ENCODE assay signal across 8 cellular contexts in the genomic region with DNA sequence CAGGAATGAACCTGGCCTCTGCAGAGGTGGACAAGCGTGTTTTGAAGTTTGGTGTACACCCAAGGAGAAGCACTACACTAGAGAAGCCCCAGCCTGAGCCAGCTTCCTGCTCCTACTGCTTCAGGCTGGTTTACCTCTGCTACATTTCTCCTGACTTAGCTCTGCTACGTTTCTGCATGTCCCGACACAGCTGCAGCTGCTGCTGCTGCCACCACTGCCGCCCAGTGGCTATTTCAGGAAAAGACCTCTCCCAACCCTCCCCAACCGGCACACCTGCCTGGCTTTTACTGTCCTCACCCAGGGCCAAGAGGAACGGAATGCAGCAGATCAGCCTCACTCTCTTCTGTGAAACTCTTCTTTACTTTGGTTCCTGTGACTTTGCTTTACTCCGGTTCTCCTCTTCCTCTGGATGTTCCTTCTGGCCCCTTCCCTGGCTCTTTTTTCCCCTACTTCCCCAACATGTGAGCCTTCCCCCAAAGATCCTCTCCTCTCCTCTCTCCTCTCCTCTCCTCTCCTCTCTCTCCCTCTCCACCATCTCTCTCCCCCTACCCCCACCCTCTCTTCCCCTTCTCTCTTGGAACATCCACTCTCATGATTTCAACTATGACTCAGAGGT. TPM values are rescaled to one million over a fixed set of nuclear protein-coding genes. Genes with fewer than 3 reads are reported as not detected.
DNase-seq lines count a peak whose midpoint lies in the region; ATAC-seq and TF ChIP-seq lines count a peak whose summit lies in the region.

No MANE protein-coding gene starts in this region.

- ATAC-seq in aorta (ENCODE audit: low FRiP score) = peak; percentile 52
- ATAC-seq in natural killer cell treated with Interleukin-12 subunit alpha and Interleukin-12 subunit beta and Interleukin-15 and Interleukin-18, amount 100 ng/mL, for 72 hours = no peak

- H3K27ac ChIP-seq in liver (ENCODE audit: low read depth in 1 of 2, low read length in 2 of 2) (no peak overlapping the region), aorta (ENCODE audit: low read depth in 1 of 2, low read length in 2 of 2) (no peak overlapping the region)

- H3K4me1 ChIP-seq in liver (ENCODE audit: control insufficient read depth in 4 of 4, insufficient read depth in 4 of 4, low read length in 3 of 4) (no peaks in the 10 kb centered on the region), aorta (ENCODE audit: control insufficient read depth in 1 of 2, insufficient read depth in 2 of 2, low read length in 2 of 2) (no peaks in the 10 kb centered on the region)

- H3K27ac Mint-ChIP-seq in MCF 10A (ENCODE audit: low read depth, unreplicated experiment) = no peak overlapping the region
- H3K27ac Mint-ChIP-seq in natural killer cell treated with Interleukin-12 subunit alpha and Interleukin-12 subunit beta and Interleukin-15 and Interleukin-18, amount 100 ng/mL, for 72 hours = no peak overlapping the region

- H3K36me3 Mint-ChIP-seq in MCF 10A (ENCODE audit: insufficient read depth, unreplicated experiment) = no peaks in the 10 kb centered on the region
- H3K36me3 Mint-ChIP-seq in natural killer cell treated with Interleukin-12 subunit alpha and Interleukin-12 subunit beta and Interleukin-15 and Interleukin-18, amount 100 ng/mL, for 72 hours = no peaks in the 10 kb centered on the region

- TF ChIP-seq CTCF in GM12872 (IDR thresholded peaks at IDR 0.05; ENCODE audit: insufficient read depth, low read depth, low read length) (peak; percentile 65), MCF 10A (IDR thresholded peaks at IDR 0.05; ENCODE audit: unreplicated experiment) (peak; percentile 61), liver (IDR thresholded peaks at IDR 0.05; ENCODE audit: low read depth, low read length, missing input control) (peak; percentile 46)

- CTCF ChIA-PET in MCF 10A (lab: Yijun Ruan, JAX) = interaction anchor here (0.6 to 2.8 kb wide), 15 partner anchors 9 to 775 kb away, joined by 3 to 15 read pairs (median 3); partner anchors contain the start of gene PDZD11

- H3K4me3 ChIP-seq in liver (ENCODE audit: low read depth in 1 of 3, low read length in 3 of 3) (no peak overlapping the region), aorta (ENCODE audit: low read length in 2 of 2) (no peak overlapping the region)

- peaks cover 13% of the 10 kb centered on the region for H3K27me3 Mint-ChIP-seq in MCF 10A (ENCODE audit: insufficient read depth, unreplicated experiment)
- peaks cover 0 to 11% of the 10 kb centered on the region in 2 donors for H3K27me3 Mint-ChIP-seq in natural killer cell treated with Interleukin-12 subunit alpha and Interleukin-12 subunit beta and Interleukin-15 and Interleukin-18, amount 100 ng/mL, for 72 hours

- intact Hi-C loops in MCF 10A (cut with micrococcal nuclease) = loop anchor here (1.0 to 10.0 kb wide), 3 partner anchors 66 to 768 kb away; partner anchors contain the start of gene IGBP1
- intact Hi-C loops in aorta (cut with DNase I) = loop anchor here in 1 of 2 donors (5.0 kb wide), 1 partner anchor 56 kb away; no protein-coding TSS in a partner anchor

- no peak overlapping the region for H3K4me3 Mint-ChIP-seq in MCF 10A (ENCODE audit: unreplicated experiment)
- no peak overlapping the region for H3K4me3 Mint-ChIP-seq in natural killer cell treated with Interleukin-12 subunit alpha and Interleukin-12 subunit beta and Interleukin-15 and Interleukin-18, amount 100 ng/mL, for 72 hours

- WGBS in liver = 32% methylated on average over 7 of the region's 7 CpGs
- 7 to 15% methylated on average over 7 of the region's 7 CpGs for WGBS in aorta, 2 donors

- H3K9ac ChIP-seq in liver (ENCODE audit: low read depth in 1 of 2, low read length in 2 of 2) = no peak overlapping the region

- H3K36me3 ChIP-seq in liver (ENCODE audit: control insufficient read depth in 4 of 4, insufficient read depth in 3 of 4, low read depth in 1 of 4, low read length in 3 of 4) = no peaks in the 10 kb centered on the region
- H3K36me3 ChIP-seq in aorta (ENCODE audit: control insufficient read depth in 1 of 2, insufficient read depth in 2 of 2, low read length in 1 of 2) = no peaks in the 10 kb centered on the region

- POLR2A ChIA-PET in MCF 10A (lab: Yijun Ruan, JAX) = interaction anchor here (1.4 kb wide), 1 partner anchor 130 kb away, joined by 3 read pairs; the partner anchor contains the start of gene IGBP1

- peak; percentile 59 to 78 for TF ChIP-seq RAD21 in liver (IDR thresholded peaks at IDR 0.05)

- no peaks in the 10 kb centered on the region for H3K9me3 Mint-ChIP-seq in MCF 10A (ENCODE audit: unreplicated experiment)
- no peaks in the 10 kb centered on the region for H3K9me3 Mint-ChIP-seq in natural killer cell treated with Interleukin-12 subunit alpha and Interleukin-12 subunit beta and Interleukin-15 and Interleukin-18, amount 100 ng/mL, for 72 hours

- H3K27me3 ChIP-seq in liver (ENCODE audit: control insufficient read depth in 4 of 4, insufficient read depth in 4 of 4, low read length in 3 of 4) (no peaks in the 10 kb centered on the region), aorta (ENCODE audit: control insufficient read depth in 1 of 2, insufficient read depth in 2 of 2, low read length in 1 of 2) (no peaks in the 10 kb centered on the region)

- no peaks in the 10 kb centered on the region for H3K9me3 ChIP-seq in liver (ENCODE audit: control insufficient read depth in 4 of 4, low read length in 3 of 4)
- H3K9me3 ChIP-seq in aorta (ENCODE audit: control insufficient read depth, low read length) = no peaks in the 10 kb centered on the region

- H3K4me1 Mint-ChIP-seq in MCF 10A (ENCODE audit: insufficient read depth, unreplicated experiment) = no peaks in the 10 kb centered on the region
- H3K4me1 Mint-ChIP-seq in natural killer cell treated with Interleukin-12 subunit alpha and Interleukin-12 subunit beta and Interleukin-15 and Interleukin-18, amount 100 ng/mL, for 72 hours (ENCODE audit: low read depth in 2 of 2) = no peaks in the 10 kb centered on the region

- no TSS peak for BruUV-seq in MCF 10A (replicated peaks; lab: Mats Ljungman, UMichigan)

- DNase-seq in A172 (ENCODE audit: low spot score) (peak; percentile 36), HUDEP-2 (lab: John Stamatoyannopoulos, UW; ENCODE audit: unreplicated experiment in 76 of 76) (peak in 46 of 76 experiments; percentile 0 to 48 (median 10)), MCF 10A (ENCODE audit: unreplicated experiment) (peak; percentile 49), aorta (peak in 1 of 2 donors; percentile 74)
- DNase-seq in natural killer cell treated with Interleukin-12 subunit alpha and Interleukin-12 subunit beta and Interleukin-15 and Interleukin-18, amount 100 ng/mL, for 72 hours (ENCODE audit: low spot score) = no peak

TF ChIP-seq in PFSK-1, 5 proteins besides CTCF, POLR2A, EP300 and RAD21 (continues in another document):
- TF ChIP-seq FOXP2 (optimal IDR thresholded peaks at IDR 0.05; ENCODE audit: borderline replicate concordance, extremely low read depth, extremely low read length, insufficient read depth) = no peak

TF ChIP-seq in liver, 16 proteins besides CTCF, POLR2A, EP300 and RAD21 (continues in another document):
- no peak for TF ChIP-seq HNF4G (IDR thresholded peaks at IDR 0.05)

RNA-seq across cellular contexts. Expression of gene P2RY4, which starts 3.1 kb away (rescaled TPM):
- total RNA-seq in A172 (2014; rRNA removed; shearing (Covaris generic)) = not detected in 2 replicates
- not detected for polyA plus RNA-seq in PFSK-1 (2012; ENCODE audit: insufficient read length, low read depth)
- total RNA-seq in MCF 10A (2022) (0.20 TPM in 1 of 2 replicates, not detected in the other), liver (under 1 TPM; 0.08 to 0.28 TPM), aorta (1 to 10 TPM in 1 of 2 donors, under 1 TPM in 1; 0.91 to 1.2 TPM)
- polyA plus RNA-seq in liver (not detected), aorta (not detected)
- total RNA-seq in natural killer cell treated with Interleukin-12 subunit alpha and Interleukin-12 subunit beta and Interleukin-15 and Interleukin-18, amount 100 ng/mL, for 72 hours = under 1 TPM; 0.36 to 0.40 TPM

RNA-seq across cellular contexts. Expression of gene ARR3, which starts 5.1 kb away (rescaled TPM):
- total RNA-seq in A172 (2014; rRNA removed; shearing (Covaris generic)) = not detected in 2 replicates
- not detected for polyA plus RNA-seq in PFSK-1 (2012; ENCODE audit: insufficient read length, low read depth)
- not detected in 2 replicates for total RNA-seq in MCF 10A (2022)
- total RNA-seq in liver = not detected
- not detected for polyA plus RNA-seq in liver
- not detected for total RNA-seq in aorta
- polyA plus RNA-seq in aorta = not detected
- total RNA-seq in natural killer cell treated with Interleukin-12 subunit alpha and Interleukin-12 subunit beta and Interleukin-15 and Interleukin-18, amount 100 ng/mL, for 72 hours = not detected

RNA-seq across cellular contexts. Expression of gene RAB41, which starts 18.9 kb away (rescaled TPM):
- not detected in 2 replicates for total RNA-seq in A172 (2014; rRNA removed; shearing (Covaris generic))
- not detected for polyA plus RNA-seq in PFSK-1 (2012; ENCODE audit: insufficient read length, low read depth)
- not detected in 2 replicates for total RNA-seq in MCF 10A (2022)
- not detected for total RNA-seq in liver
- polyA plus RNA-seq in liver = not detected
- total RNA-seq in aorta = not detected
- polyA plus RNA-seq in aorta = not detected
- not detected for total RNA-seq in natural killer cell treated with Interleukin-12 subunit alpha and Interleukin-12 subunit beta and Interleukin-15 and Interleukin-18, amount 100 ng/mL, for 72 hours

RNA-seq across cellular contexts. Expression of gene PDZD11, which starts 26.7 kb away (rescaled TPM):
- 105 and 113 TPM in 2 replicates for total RNA-seq in A172 (2014; rRNA removed; shearing (Covaris generic))
- 34.5 TPM for polyA plus RNA-seq in PFSK-1 (2012; ENCODE audit: insufficient read length, low read depth)
- total RNA-seq in MCF 10A (2022) (51.9 and 57.2 TPM in 2 replicates), liver (10 to 100 TPM in 1 of 2 donors, 1 to 10 TPM in 1; 8.5 to 13.3 TPM), aorta (10 to 100 TPM; 18.7 to 27.1 TPM)
- polyA plus RNA-seq in liver (10 to 100 TPM; 18.4 to 25.9 TPM), aorta (10 to 100 TPM; 57.8 to 67.1 TPM)
- total RNA-seq in natural killer cell treated with Interleukin-12 subunit alpha and Interleukin-12 subunit beta and Interleukin-15 and Interleukin-18, amount 100 ng/mL, for 72 hours = 10 to 100 TPM; 27.9 to 28.3 TPM

RNA-seq across cellular contexts. Expression of gene KIF4A, which starts 26.8 kb away (rescaled TPM):
- total RNA-seq in A172 (2014; rRNA removed; shearing (Covaris generic)) = 44.8 and 51.2 TPM in 2 replicates
- polyA plus RNA-seq in PFSK-1 (2012; ENCODE audit: insufficient read length, low read depth) = 12.0 TPM
- total RNA-seq in MCF 10A (2022) = 13.6 and 19.0 TPM in 2 replicates
- total RNA-seq in liver = 10 to 100 TPM in 1 of 2 donors, under 1 TPM in 1; under 0.01 to 17.3 TPM
- polyA plus RNA-seq in liver = under 1 TPM; 0.07 to 0.92 TPM
- under 1 TPM; 0.36 to 0.66 TPM for total RNA-seq in aorta
- under 1 TPM; 0.38 to 0.41 TPM for polyA plus RNA-seq in aorta
- 10 to 100 TPM; 17.2 to 29.8 TPM for total RNA-seq in natural killer cell treated with Interleukin-12 subunit alpha and Interleukin-12 subunit beta and Interleukin-15 and Interleukin-18, amount 100 ng/mL, for 72 hours
